11 cellular contexts compared by ENCODE assay signal in the genomic region with DNA sequence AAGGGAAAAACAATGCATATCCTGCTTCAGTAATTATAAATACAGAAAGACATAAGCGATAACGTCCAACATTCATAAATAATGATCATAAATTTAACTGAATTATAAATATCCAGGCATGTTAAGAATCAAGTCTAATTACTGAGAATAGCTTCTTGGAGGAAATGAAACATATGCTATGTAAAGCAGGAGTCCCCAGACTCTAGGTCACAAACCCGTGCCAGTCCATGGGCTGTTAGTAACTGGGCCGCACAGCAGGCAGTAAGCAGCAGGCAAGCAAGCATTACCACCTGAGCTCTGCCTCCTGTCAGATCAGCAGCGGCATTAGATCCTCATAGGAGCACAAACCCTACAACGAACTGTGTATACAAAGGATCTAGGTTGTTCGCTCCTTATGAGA. TPM values are rescaled to one million over a fixed set of nuclear protein-coding genes. Genes with fewer than 3 reads are reported as not detected.
DNase-seq lines count a peak whose midpoint lies in the region; ATAC-seq and TF ChIP-seq lines count a peak whose summit lies in the region.
"Had no signal": no experiment of that assay in that cellular context is flagged by ENCODE, and none has a peak within 500 bp of the region (broad histone marks: within the 10 kb centered on the region; RNA-seq: fewer than 3 reads in every experiment).

No MANE protein-coding gene starts in this region.

- TF ChIP-seq CTCF in WTC11 (IDR thresholded peaks at IDR 0.05) = no peak

- H3K27me3 ChIP-seq in CD8-positive, alpha-beta memory T cell (ENCODE audit: insufficient read depth, low read length, poor library complexity, severe bottlenecking) = no peaks in the 10 kb centered on the region

- no peaks in the 10 kb centered on the region for H3K4me1 ChIP-seq in CD8-positive, alpha-beta memory T cell (ENCODE audit: insufficient read depth, low read length)

- no peaks in the 10 kb centered on the region for H3K9me3 ChIP-seq in CD8-positive, alpha-beta memory T cell (ENCODE audit: low read length)

- POLR2A ChIA-PET in WTC11 (lab: Charles Lee) = interaction anchor here (0.6 kb wide), 1 partner anchor 124 kb away, joined by 3 read pairs; the partner anchor contains the start of gene HMGCR
- POLR2A ChIA-PET in CD8-positive, alpha-beta memory T cell (lab: Charles Lee) = no interaction called here

- H3K27me3 Mint-ChIP-seq in WTC11 (ENCODE audit: low read depth) = no peaks in the 10 kb centered on the region
- no peaks in the 10 kb centered on the region for H3K27me3 Mint-ChIP-seq in CD8-positive, alpha-beta memory T cell

- no peak overlapping the region for H3K4me3 ChIP-seq in CD8-positive, alpha-beta memory T cell (ENCODE audit: low read length)

- no peak overlapping the region for H3K27ac Mint-ChIP-seq in WTC11
- no peak overlapping the region for H3K27ac Mint-ChIP-seq in CD8-positive, alpha-beta memory T cell

- CTCF ChIA-PET in WTC11 (lab: Charles Lee) = no interaction called here
- CTCF ChIA-PET in CD8-positive, alpha-beta memory T cell (lab: Charles Lee) = no interaction called here

- peaks cover 43% of the 10 kb centered on the region for H3K4me1 Mint-ChIP-seq in WTC11
- H3K4me1 Mint-ChIP-seq in CD8-positive, alpha-beta memory T cell = peaks cover 37 to 62% (median 51%) of the 10 kb centered on the region in 3 donors

- H3K36me3 Mint-ChIP-seq in WTC11 = peaks cover 10% of the 10 kb centered on the region
- peaks cover 17 to 29% (median 21%) of the 10 kb centered on the region in 3 donors for H3K36me3 Mint-ChIP-seq in CD8-positive, alpha-beta memory T cell

- no peaks in the 10 kb centered on the region for H3K36me3 ChIP-seq in CD8-positive, alpha-beta memory T cell (ENCODE audit: insufficient read depth, low read length)

- H3K27ac ChIP-seq in CD8-positive, alpha-beta memory T cell (ENCODE audit: low read depth, low read length) = no peak overlapping the region

- no peak overlapping the region for H3K4me3 Mint-ChIP-seq in WTC11
- no peak overlapping the region for H3K4me3 Mint-ChIP-seq in CD8-positive, alpha-beta memory T cell
- H3K4me3 Mint-ChIP-seq: activated T-cell treated with anti-CD3 and anti-CD28 coated beads, Interleukin-2, amount 50 U/mL, for 4 hours had no signal

- peaks cover 7% of the 10 kb centered on the region for H3K9me3 Mint-ChIP-seq in WTC11
- H3K9me3 Mint-ChIP-seq in CD8-positive, alpha-beta memory T cell = no peaks in the 10 kb centered on the region
- H3K9me3 Mint-ChIP-seq: activated T-cell treated with anti-CD3 and anti-CD28 coated beads, Interleukin-2, amount 50 U/mL, for 4 hours had no signal

- DNase-seq in DMS53 treated with DMSO at 0.1 percent for 48 hours (lab: John Stamatoyannopoulos, UW; ENCODE audit: unreplicated experiment) (peak; percentile 67), WTC11 (ENCODE audit: low spot score) (no peak), activated gamma-delta T cell (lab: John Stamatoyannopoulos, UW) (no peak), NCI-H128 (lab: John Stamatoyannopoulos, UW; ENCODE audit: unreplicated experiment) (no peak)
- DNase-seq in stimulated activated naive CD4-positive, alpha-beta T cell treated with Interleukin-2 at 50 U/mL for 16 hours (lab: John Stamatoyannopoulos, UW) = no peak
- no peak for DNase-seq in CD8-positive, alpha-beta memory T cell
- DNase-seq: activated T-cell treated with anti-CD3 and anti-CD28 coated beads, Interleukin-2, amount 50 U/mL, for 4 hours; right cardiac atrium had no signal

- ATAC-seq in GM19395 (IDR thresholded peaks at IDR 0.05; ENCODE audit: unreplicated experiment) (peak; percentile 90), HG03039 (IDR thresholded peaks at IDR 0.05; ENCODE audit: unreplicated experiment) (peak; percentile 59), WTC11 (peak; percentile 56)
- ATAC-seq: HCT116, right cardiac atrium had no signal

TF ChIP-seq in WTC11, 78 proteins besides CTCF, POLR2A, EP300 and RAD21:
- TF ChIP-seq ZNF671 (CRISPR knock-in tag; IDR thresholded peaks at IDR 0.05) (no peak), ZNF423 (CRISPR knock-in tag; IDR thresholded peaks at IDR 0.05) (0 out of 2 replicates have a peak, but pooled peaks have one; percentile 9), GTF2I (CRISPR knock-in tag; conservative IDR thresholded peaks at IDR 0.05) (no peak), ZNF416 (CRISPR knock-in tag; IDR thresholded peaks at IDR 0.05) (no peak), ESRRA (CRISPR knock-in tag; IDR thresholded peaks at IDR 0.05; ENCODE audit: borderline replicate concordance) (no peak)

RNA-seq across cellular contexts. Expression of gene CERT1, which starts 50.5 kb away (rescaled TPM):
- total RNA-seq in WTC11 (2021) = 48.5 to 50.8 TPM (median 49.0 TPM) in 3 replicates
- total RNA-seq in CD8-positive, alpha-beta memory T cell = 10 to 100 TPM; 35.0 to 35.4 TPM
- 18.5 TPM for polyA plus RNA-seq in CD8-positive, alpha-beta memory T cell

RNA-seq across cellular contexts. Expression of gene POLK, which starts 50.7 kb away (rescaled TPM):
- 7.1 to 9.9 TPM (median 8.2 TPM) in 3 replicates for total RNA-seq in WTC11 (2021)
- 10 to 100 TPM; 35.9 to 36.9 TPM for total RNA-seq in CD8-positive, alpha-beta memory T cell
- polyA plus RNA-seq in CD8-positive, alpha-beta memory T cell = 19.4 TPM
